In genomic region chr1:171254859-171255258, GRCh38 we compare ENCODE assay signal across 27 cellular contexts. TPM values are rescaled to one million over a fixed set of nuclear protein-coding genes. Genes with fewer than 3 reads are reported as not detected.
DNase-seq lines count a peak whose midpoint lies in the region; ATAC-seq and TF ChIP-seq lines count a peak whose summit lies in the region.
"Had no signal": no experiment of that assay in that cellular context is flagged by ENCODE, and none has a peak within 500 bp of the region (broad histone marks: within the 10 kb centered on the region; RNA-seq: fewer than 3 reads in every experiment).

No MANE protein-coding gene starts in this region.

- no peak for TF ChIP-seq RAD21 in IMR-90 (IDR thresholded peaks at IDR 0.05; ENCODE audit: low read length)

- H3K4me1 ChIP-seq in IMR-90 (ENCODE audit: control insufficient read depth, insufficient read depth, low read length) (0 out of 2 replicates have a peak, but pooled peaks cover 2% of the 10 kb centered on the region), hepatocyte (ENCODE audit: insufficient read depth) (peaks cover 51% of the 10 kb centered on the region), left ventricle myocardium inferior (peaks cover 26% of the 10 kb centered on the region)
- H3K4me1 ChIP-seq: gastrocnemius medialis, thyroid gland had no signal

- H3K36me3 ChIP-seq in IMR-90 (ENCODE audit: control insufficient read depth, insufficient read depth, low read length) (no peaks in the 10 kb centered on the region), hepatocyte (replicated peaks; ENCODE audit: insufficient read depth, low read depth) (no peaks in the 10 kb centered on the region), left ventricle myocardium inferior (no peaks in the 10 kb centered on the region)
- H3K36me3 ChIP-seq: gastrocnemius medialis, thyroid gland had no signal

- TF ChIP-seq CTCF in AG04449 (IDR thresholded peaks at IDR 0.05; ENCODE audit: insufficient read depth, low read length, missing control alignments) (no peak), IMR-90 (conservative IDR thresholded peaks at IDR 0.05; ENCODE audit: low read depth, low read length) (no peak), hepatocyte (IDR thresholded peaks at IDR 0.05; ENCODE audit: poor library complexity) (no peak), left ventricle myocardium inferior (IDR thresholded peaks at IDR 0.05; ENCODE audit: borderline replicate concordance) (no peak)

- H4K8ac ChIP-seq in IMR-90 (ENCODE audit: low read depth in 2 of 2, low read length in 2 of 2): no peak overlapping the region

- no peak overlapping the region for H2BK120ac ChIP-seq in IMR-90 (ENCODE audit: low read depth, low read length)

- H2BK20ac ChIP-seq in IMR-90 (ENCODE audit: low read depth, low read length): no peak overlapping the region

- no peak overlapping the region for H3K23ac ChIP-seq in IMR-90 (ENCODE audit: low read depth, low read length)

- peaks cover 4% of the 10 kb centered on the region for H3K79me2 ChIP-seq in hepatocyte

- ATAC-seq in IMR-90 (ENCODE audit: low read depth): peak; percentile 60
- ATAC-seq in GM21825 (IDR thresholded peaks at IDR 0.05; ENCODE audit: unreplicated experiment): no peak
- no peak for ATAC-seq in GM21528 (IDR thresholded peaks at IDR 0.05; ENCODE audit: low FRiP score, unreplicated experiment)
- ATAC-seq: activated CD8-positive, alpha-beta memory T cell treated with anti-CD3 and anti-CD28 coated beads, Interleukin-2, amount 10 ng/mL, durations not matched to agents 7 days and 5 days; gastrocnemius medialis; GM12878; left colon; natural killer cell had no signal

- H2AK5ac ChIP-seq in IMR-90 (ENCODE audit: low read depth, low read length): no peak overlapping the region

- no peak overlapping the region for H2BK5ac ChIP-seq in IMR-90 (ENCODE audit: low read depth, low read length, poor library complexity, severe bottlenecking)

- no peak overlapping the region for H4K5ac ChIP-seq in IMR-90 (ENCODE audit: low read depth, low read length)

- intact Hi-C loops in IMR-90 (cut with micrococcal nuclease): no loop called here
- intact Hi-C loops in left ventricle myocardium inferior (cut with micrococcal nuclease): no loop called here

- WGBS in IMR-90 (ENCODE audit: extremely low coverage in 2 of 2, insufficient read length in 1 of 2), 2 experiments: no CpG with 5 or more reads among the region's 4 CpGs
- 60% methylated on average over 4 of the region's 4 CpGs for whole genome bisulfite sequencing in hepatocyte (ENCODE audit: low lambda C conversion rate, missing lambda C conversion rate)

- H3K27ac ChIP-seq in IMR-90 (ENCODE audit: insufficient read depth, low read length) (no peak overlapping the region), hepatocyte (peak overlapping the region; percentile 87), left ventricle myocardium inferior (replicated peaks) (no peak overlapping the region)
- H3K27ac ChIP-seq: gastrocnemius medialis, thyroid gland had no signal

- H3K9me3 ChIP-seq in IMR-90 (ENCODE audit: control insufficient read depth, insufficient read depth, low read length) (no peaks in the 10 kb centered on the region), hepatocyte (ENCODE audit: low read depth) (no peaks in the 10 kb centered on the region), left ventricle myocardium inferior (replicated peaks) (no peaks in the 10 kb centered on the region)
- H3K9me3 ChIP-seq: gastrocnemius medialis, thyroid gland had no signal

- no peak overlapping the region for H3K14ac ChIP-seq in IMR-90 (replicated peaks; ENCODE audit: low read depth, low read length)

- DNase-seq in AG04449 (ENCODE audit: low read depth, low spot score) (peak; percentile 9), IMR-90 (peak; percentile 47), astrocyte of the hippocampus (ENCODE audit: low read depth, low spot score) (peak; percentile 30), hepatocyte (ENCODE audit: low spot score) (no peak), left ventricle myocardium inferior (no peak), putamen (ENCODE audit: low spot score) (no peak)
- DNase-seq: activated CD4-positive, alpha-beta T cell treated with anti-CD3 and anti-CD28 coated beads for 48 hours; activated CD8-positive, alpha-beta memory T cell treated with anti-CD3 and anti-CD28 coated beads, Interleukin-2, amount 10 ng/mL, durations not matched to agents 7 days and 5 days; activated naive CD8-positive, alpha-beta T cell treated with anti-CD3 and anti-CD28 coated beads for 36 hours; dermis blood vessel endothelial cell; gastrocnemius medialis; left colon; natural killer cell; NCI-H146; NCI-H69; SHP77 treated with DMSO at 0.1 percent for 48 hours; stimulated activated CD4-positive, alpha-beta T cell treated with anti-CD3 and anti-CD28 coated beads, Interleukin-2, amount 100 ng/mL, for 48 hours; stimulated activated naive CD4-positive, alpha-beta T cell treated with Interleukin-2 at 50 U/mL for 16 hours; thyroid gland had no signal

- H3K9me2 ChIP-seq in hepatocyte (replicated peaks; ENCODE audit: insufficient read depth): no peaks in the 10 kb centered on the region

- POLR2A ChIA-PET in AG04449 (lab: Yijun Ruan, JAX) (no interaction called here), IMR-90 (lab: Charles Lee; ENCODE audit: unreplicated experiment) (no interaction called here)

- no peaks in the 10 kb centered on the region for H4K20me1 ChIP-seq in IMR-90 (ENCODE audit: insufficient read depth, low read length)
- no peaks in the 10 kb centered on the region for H4K20me1 ChIP-seq in hepatocyte (ENCODE audit: insufficient read depth, poor library complexity, severe bottlenecking)

- no peak overlapping the region for H2BK15ac ChIP-seq in IMR-90 (ENCODE audit: low read depth, low read length)

- peak overlapping the region; percentile 53 for H3K4me2 ChIP-seq in IMR-90 (ENCODE audit: low read depth, low read length)
- peak overlapping the region; percentile 58 for H3K4me2 ChIP-seq in hepatocyte

- no peaks in the 10 kb centered on the region for H3K79me1 ChIP-seq in IMR-90 (ENCODE audit: low read depth in 1 of 2, low read length in 2 of 2)

- in situ Hi-C loops in IMR-90 (cut with MboI; ENCODE audit: low sequenced_read_pairs): no loop called here

- dilution Hi-C loops in IMR-90 (cut with HindIII; ENCODE audit: low sequenced_read_pairs, unreplicated experiment): no loop called here

- H3K4me3 ChIP-seq in AG04449 (ENCODE audit: low read depth, low read length) (no peak overlapping the region), IMR-90 (ENCODE audit: insufficient read depth, low read depth, low read length) (no peak overlapping the region), hepatocyte (no peak overlapping the region), left ventricle myocardium inferior (no peak overlapping the region)
- H3K4me3 ChIP-seq: gastrocnemius medialis, GM12878, skin epidermis, thyroid gland had no signal

- peaks cover 2% of the 10 kb centered on the region for H3K27me3 ChIP-seq in IMR-90 (ENCODE audit: control insufficient read depth, insufficient read depth, low read length)
- H3K27me3 ChIP-seq in hepatocyte: no peaks in the 10 kb centered on the region
- peaks cover 43% of the 10 kb centered on the region for H3K27me3 ChIP-seq in left ventricle myocardium inferior (ENCODE audit: low read depth)
- H3K27me3 ChIP-seq: gastrocnemius medialis, thyroid gland had no signal

- H2AFZ ChIP-seq in IMR-90 (replicated peaks; ENCODE audit: low read length, poor library complexity) (no peak overlapping the region), hepatocyte (no peak overlapping the region)

- no peak overlapping the region for H4K91ac ChIP-seq in IMR-90 (ENCODE audit: insufficient read depth, low read depth, low read length)

- no peaks in the 10 kb centered on the region for H3K9me1 ChIP-seq in IMR-90 (ENCODE audit: insufficient read depth, low read length)

- H3K18ac ChIP-seq in IMR-90 (ENCODE audit: low read depth, low read length): no peak overlapping the region

- H3K56ac ChIP-seq in IMR-90 (ENCODE audit: extremely low read depth, insufficient read depth, low read length): no peak overlapping the region

- no peak for TF ChIP-seq POLR2A in IMR-90 (IDR thresholded peaks at IDR 0.05; ENCODE audit: low read depth, low read length)

- CTCF ChIA-PET in AG04449 (lab: Yijun Ruan, JAX) (interaction anchor here (1.0 to 2.6 kb wide), 4 partner anchors 9 to 174 kb away, joined by 3 to 15 read pairs (median 6); partner anchors contain the start of gene FMO4), IMR-90 (lab: Yijun Ruan, JAX) (interaction anchor here (1.5 kb wide), 1 partner anchor 9 kb away, joined by 5 read pairs; no protein-coding TSS in a partner anchor)

- no peak overlapping the region for H3K4ac ChIP-seq in IMR-90 (ENCODE audit: low read depth, low read length)

- H2AK9ac ChIP-seq in IMR-90 (replicated peaks; ENCODE audit: low read depth, low read length, poor library complexity): no peak overlapping the region

- no peak overlapping the region for H3K9ac ChIP-seq in IMR-90 (ENCODE audit: low read depth, low read length)

- no TSS peak for BruUV-seq in IMR-90 (replicated peaks; lab: Mats Ljungman, UMichigan)

TF ChIP-seq in IMR-90, 13 proteins besides CTCF, POLR2A, EP300 and RAD21:
- TF ChIP-seq CEBPB (IDR thresholded peaks at IDR 0.05; ENCODE audit: low read depth, low read length): no peak
- TF ChIP-seq MAZ (IDR thresholded peaks at IDR 0.05; ENCODE audit: borderline replicate concordance, low read depth, low read length): no peak
- no peak for TF ChIP-seq RCOR1 (IDR thresholded peaks at IDR 0.05; ENCODE audit: insufficient replicate concordance, low read length)

RNA-seq across cellular contexts. Expression of gene FMO1, which starts 6.6 kb away (rescaled TPM):
- not detected in 2 replicates for total RNA-seq in IMR-90 (2012; rRNA removed)
- not detected in 2 replicates for polyA plus RNA-seq in IMR-90 (2012; rRNA removed)
- polyA plus RNA-seq in IMR-90 (2012; cell fraction: cytosol; rRNA removed): not detected in 2 replicates
- not detected in 2 replicates for polyA plus RNA-seq in IMR-90 (2012; cell fraction: nucleus; rRNA removed; ENCODE audit: low replicate concordance)
- 71.2 and 79.6 TPM in 2 replicates for total RNA-seq in hepatocyte
- polyA plus RNA-seq in hepatocyte: 49.4 and 51.2 TPM in 2 replicates
- total RNA-seq in left ventricle myocardium inferior: 0.49 TPM
- total RNA-seq: activated CD8-positive, alpha-beta memory T cell treated with anti-CD3 and anti-CD28 coated beads, Interleukin-2, amount 10 ng/mL, durations not matched to agents 7 days and 5 days; activated naive CD8-positive, alpha-beta T cell treated with anti-CD3 and anti-CD28 coated beads for 36 hours; dermis blood vessel endothelial cell; GM12878; H4; natural killer cell; T-helper 1 cell treated with Interleukin-12 subunit alpha and Interleukin-12 subunit beta and Interleukin-4 antibody, amounts not matched to agents 30 ng/mL and 1 ng/mL, for 36 hours had no signal
- polyA plus RNA-seq: AG04450, CD14-positive monocyte, GM12878 had no signal

RNA-seq across cellular contexts. Expression of gene FMO4, which starts 59.1 kb away (rescaled TPM):
- total RNA-seq in IMR-90 (2012; rRNA removed): 0.36 and 0.56 TPM in 2 replicates
- polyA plus RNA-seq in IMR-90 (2012; rRNA removed): 0.37 and 0.55 TPM in 2 replicates
- polyA plus RNA-seq in IMR-90 (2012; cell fraction: cytosol; rRNA removed): 0.04 and 0.14 TPM in 2 replicates
- 0.45 TPM in 1 of 2 replicates, not detected in the other for polyA plus RNA-seq in IMR-90 (2012; cell fraction: nucleus; rRNA removed; ENCODE audit: low replicate concordance)
- 20.5 and 31.4 TPM in 2 replicates for total RNA-seq in hepatocyte
- 10.3 and 12.6 TPM in 2 replicates for polyA plus RNA-seq in hepatocyte
- 5.4 TPM for total RNA-seq in left ventricle myocardium inferior

Comparison
In these comparisons a context has a peak if more than half of its experiments do, and no peak if none do; other contexts are left out.
1. DNase-seq: peak in AG04449 (single experiment), IMR-90 (single experiment) and astrocyte of the hippocampus (single experiment); none in hepatocyte (single experiment), left ventricle myocardium inferior (single experiment) and putamen (single experiment).
2. RNA of gene FMO1, which starts 6.6 kb away (total RNA-seq): 71.2 to 79.6 TPM in hepatocyte; 0.49 TPM in left ventricle myocardium inferior (single experiment) and not detected in IMR-90; every median in the first group is over 10 times any median in the second.